Comparison of ENCODE assay signal across 33 cellular contexts in genomic region chr4:116132946-116133345, GRCh38.
DNase-seq lines count a peak whose midpoint lies in the region; ATAC-seq and TF ChIP-seq lines count a peak whose summit lies in the region.
"Had no signal": no experiment of that assay in that cellular context is flagged by ENCODE, and none has a peak within 500 bp of the region (broad histone marks: within the 10 kb centered on the region; RNA-seq: fewer than 3 reads in every experiment).

No MANE protein-coding gene starts in this region.

- no peak overlapping the region for H3K27ac Mint-ChIP-seq in WTC11
- H3K27ac Mint-ChIP-seq: B cell; CD14-positive monocyte; CD4-positive, alpha-beta memory T cell; CD4-positive, alpha-beta T cell; CD4-positive, CD25-positive, alpha-beta regulatory T cell; CD8-positive, alpha-beta memory T cell; CD8-positive, alpha-beta T cell had no signal

- ATAC-seq in WTC11 (0 out of 2 replicates have a peak, but pooled peaks have one; percentile 18), HG03025 (IDR thresholded peaks at IDR 0.05; ENCODE audit: low FRiP score, unreplicated experiment) (no peak)
- ATAC-seq: A549; CD8-positive, alpha-beta T cell had no signal

- H3K9me3 Mint-ChIP-seq in WTC11: peaks cover 21% of the 10 kb centered on the region
- H3K9me3 Mint-ChIP-seq: CD4-positive, alpha-beta T cell had no signal

- H3K36me3 Mint-ChIP-seq in WTC11: 0 out of 2 replicates have a peak, but pooled peaks cover 4% of the 10 kb centered on the region
- H3K36me3 Mint-ChIP-seq: CD14-positive monocyte; CD4-positive, alpha-beta memory T cell; CD4-positive, CD25-positive, alpha-beta regulatory T cell; CD8-positive, alpha-beta memory T cell; CD8-positive, alpha-beta T cell had no signal

- H3K4me1 Mint-ChIP-seq in WTC11: peaks cover 9% of the 10 kb centered on the region
- H3K4me1 Mint-ChIP-seq: B cell; CD14-positive monocyte; CD4-positive, alpha-beta memory T cell; CD4-positive, CD25-positive, alpha-beta regulatory T cell; CD8-positive, alpha-beta memory T cell had no signal

- H3K27me3 Mint-ChIP-seq in WTC11 (ENCODE audit: low read depth): no peaks in the 10 kb centered on the region
- H3K27me3 Mint-ChIP-seq: B cell; CD4-positive, alpha-beta memory T cell; CD4-positive, alpha-beta T cell; CD4-positive, CD25-positive, alpha-beta regulatory T cell; CD8-positive, alpha-beta memory T cell had no signal

- TF ChIP-seq POLR2A in sigmoid colon (IDR thresholded peaks at IDR 0.05): no peak

- TF ChIP-seq EP300 in sigmoid colon (IDR thresholded peaks at IDR 0.05): no peak

- no peak overlapping the region for H3K4me3 Mint-ChIP-seq in WTC11
- H3K4me3 Mint-ChIP-seq: B cell; CD14-positive monocyte; CD4-positive, alpha-beta memory T cell; CD4-positive, alpha-beta T cell; CD4-positive, CD25-positive, alpha-beta regulatory T cell; CD8-positive, alpha-beta memory T cell; CD8-positive, alpha-beta T cell had no signal

- TF ChIP-seq CTCF in WTC11 (IDR thresholded peaks at IDR 0.05): no peak
- TF ChIP-seq CTCF in sigmoid colon (IDR thresholded peaks at IDR 0.05): no peak

- H3K4me1 ChIP-seq in HAP-1: peaks cover 13% of the 10 kb centered on the region
- H3K4me1 ChIP-seq in sigmoid colon: no peaks in the 10 kb centered on the region
- H3K4me1 ChIP-seq: A549; BE2C; BLaER1; BLaER1 treated with 17β-estradiol and CSF1 and Interleukin-3, amounts not matched to agents 10 nM and 100 nM; Caco-2 had no signal

- DNase-seq in ELF-1 (ENCODE audit: low read depth, low spot score): peak; percentile 25
- DNase-seq in HAP-1 (ENCODE audit: low spot score in 2 of 2): peak; percentile 68 to 72
- DNase-seq in WTC11 (ENCODE audit: low spot score): no peak
- DNase-seq in NCI-H2107 (lab: John Stamatoyannopoulos, UW): no peak
- no peak for DNase-seq in sigmoid colon
- DNase-seq: 8988T; ACHN; AML-193; BE2C; C1 segment of cervical spinal cord; Caco-2; Calu3; CD4-positive, alpha-beta memory T cell; CD4-positive, alpha-beta T cell; CD4-positive, CD25-positive, alpha-beta regulatory T cell; CD8-positive, alpha-beta memory T cell; CD8-positive, alpha-beta T cell; COR-L47; DMS 273 treated with DMSO at 0.1 percent for 48 hours; DMS153; DMS53; DMS79; DMS79 treated with DMSO at 0.1 percent for 48 hours; DND-41; EL had no signal

- POLR2A ChIA-PET in WTC11 (lab: Charles Lee): no interaction called here

- intact Hi-C loops in sigmoid colon (cut with DNase I): no loop called here

- CTCF ChIA-PET in WTC11 (lab: Charles Lee): no interaction called here

- H3K27me3 ChIP-seq in HAP-1 (ENCODE audit: low read depth): no peaks in the 10 kb centered on the region
- H3K27me3 ChIP-seq in sigmoid colon: no peaks in the 10 kb centered on the region
- H3K27me3 ChIP-seq: BE2C; BLaER1; BLaER1 treated with 17β-estradiol and CSF1 and Interleukin-3, amounts not matched to agents 10 nM and 100 nM had no signal

- no peak overlapping the region for H3K27ac ChIP-seq in sigmoid colon
- H3K27ac ChIP-seq: 22Rv1; A549; BLaER1; BLaER1 treated with 17β-estradiol and CSF1 and Interleukin-3, amounts not matched to agents 10 nM and 100 nM; C4-2B had no signal

- 87 to 91% methylated on average over 3 of the region's 3 CpGs for WGBS in sigmoid colon, 2 donors

- H3K36me3 ChIP-seq in HAP-1 (replicated peaks) (no peaks in the 10 kb centered on the region), sigmoid colon (no peaks in the 10 kb centered on the region)
- H3K36me3 ChIP-seq: BE2C; BLaER1; BLaER1 treated with 17β-estradiol and CSF1 and Interleukin-3, amounts not matched to agents 10 nM and 100 nM had no signal

- H3K9me3 ChIP-seq in HAP-1 (0 out of 2 replicates have a peak, but pooled peaks cover 4% of the 10 kb centered on the region), sigmoid colon (no peaks in the 10 kb centered on the region)
- H3K9me3 ChIP-seq: A549, BE2C, BLaER1, Caco-2 had no signal

- H3K4me3 ChIP-seq in HAP-1 (no peak overlapping the region), sigmoid colon (no peak overlapping the region)
- H3K4me3 ChIP-seq: A549; BLaER1; BLaER1 treated with 17β-estradiol and CSF1 and Interleukin-3, amounts not matched to agents 10 nM and 100 nM had no signal

- in situ Hi-C loops in HAP-1 (cut with MboI; ENCODE audit: low sequenced_read_pairs): no loop called here

TF ChIP-seq in WTC11, 78 proteins besides CTCF, POLR2A, EP300 and RAD21:
- TF ChIP-seq ZNF423 (CRISPR knock-in tag; IDR thresholded peaks at IDR 0.05) (no peak), SMAD4 (CRISPR knock-in tag; IDR thresholded peaks at IDR 0.05) (no peak), ZNF121 (CRISPR knock-in tag; IDR thresholded peaks at IDR 0.05) (no peak), FOXJ3 (CRISPR knock-in tag; IDR thresholded peaks at IDR 0.05; ENCODE audit: borderline replicate concordance) (no peak), TP53 (CRISPR knock-in tag; IDR thresholded peaks at IDR 0.05) (no peak), CREM (CRISPR knock-in tag; IDR thresholded peaks at IDR 0.05) (no peak), RORB (CRISPR knock-in tag; IDR thresholded peaks at IDR 0.05) (no peak), CREB1 (CRISPR knock-in tag; IDR thresholded peaks at IDR 0.05) (no peak), ZNF317 (CRISPR knock-in tag; IDR thresholded peaks at IDR 0.05; ENCODE audit: borderline replicate concordance, low read depth) (no peak)

Comparison
In these comparisons a context has a peak if more than half of its experiments do, and no peak if none do; other contexts are left out.
1. DNase-seq: peak in ELF-1 (single experiment) and HAP-1 (2 of 2); none in WTC11 (single experiment), NCI-H2107 (single experiment) and sigmoid colon (single experiment).